Comparison of ENCODE assay signal across 22 cellular contexts in genomic region chr22:44919691-44920090, GRCh38.
DNase-seq lines count a peak whose midpoint lies in the region; ATAC-seq and TF ChIP-seq lines count a peak whose summit lies in the region.
"Had no signal": no experiment of that assay in that cellular context is flagged by ENCODE, and none has a peak within 500 bp of the region (broad histone marks: within the 10 kb centered on the region; RNA-seq: fewer than 3 reads in every experiment).

No MANE protein-coding gene starts in this region.

- H3K27me3 ChIP-seq in endodermal cell (ENCODE audit: control insufficient read depth, insufficient read depth, low read length, poor library complexity, severe bottlenecking) (no peaks in the 10 kb centered on the region), osteoblast (ENCODE audit: insufficient read depth, low read length) (no peaks in the 10 kb centered on the region)

- H3K4me1 Mint-ChIP-seq in activated naive CD8-positive, alpha-beta T cell treated with anti-CD3 and anti-CD28 coated beads, Interleukin-2, amount 10 ng/mL, durations not matched to agents 7 days and 5 days, result no peaks in the 10 kb centered on the region
- H3K4me1 Mint-ChIP-seq in activated naive CD8-positive, alpha-beta T cell treated with anti-CD3 and anti-CD28 coated beads for 36 hours, result no peaks in the 10 kb centered on the region
- H3K4me1 Mint-ChIP-seq in CD14-positive monocyte (no peaks in the 10 kb centered on the region), endodermal cell (no peaks in the 10 kb centered on the region)
- H3K4me1 Mint-ChIP-seq: B cell; CD8-positive, alpha-beta memory T cell had no signal

- H3K36me3 ChIP-seq in endodermal cell (ENCODE audit: control insufficient read depth, insufficient read depth, low read length) (peaks cover 23% of the 10 kb centered on the region), osteoblast (ENCODE audit: insufficient read depth, low read length) (no peaks in the 10 kb centered on the region)

- H3K27ac Mint-ChIP-seq in activated naive CD8-positive, alpha-beta T cell treated with anti-CD3 and anti-CD28 coated beads, Interleukin-2, amount 10 ng/mL, durations not matched to agents 7 days and 5 days, result no peak overlapping the region
- H3K27ac Mint-ChIP-seq in activated naive CD8-positive, alpha-beta T cell treated with anti-CD3 and anti-CD28 coated beads for 36 hours, result no peak overlapping the region
- H3K27ac Mint-ChIP-seq in CD14-positive monocyte (no peak overlapping the region), endodermal cell (no peak overlapping the region)
- H3K27ac Mint-ChIP-seq: B cell; CD8-positive, alpha-beta memory T cell had no signal

- no peak overlapping the region for H3K9ac ChIP-seq in endodermal cell (ENCODE audit: extremely low read depth, low read length, poor library complexity, severe bottlenecking)

- DNase-seq in activated naive CD8-positive, alpha-beta T cell treated with anti-CD3 and anti-CD28 coated beads, Interleukin-2, amount 10 ng/mL, durations not matched to agents 7 days and 5 days, result peak; percentile 15
- no peak for DNase-seq in activated naive CD8-positive, alpha-beta T cell treated with anti-CD3 and anti-CD28 coated beads for 36 hours
- peak; percentile 33 for DNase-seq in CD14-positive monocyte (ENCODE audit: low spot score)
- DNase-seq in endodermal cell, result peak; percentile 29
- DNase-seq in osteoblast (ENCODE audit: insufficient read length, low spot score, missing footprints), result peak; percentile 82
- no peak for DNase-seq in iPS-NIHi7 (ENCODE audit: extremely low spot score)
- DNase-seq: Calu3; CD8-positive, alpha-beta memory T cell; DMS79 treated with DMSO at 0.1 percent for 48 hours; GF-D8; KBM-7; NCI-H1694; NCI-H2029 treated with DMSO at 0.1 percent for 48 hours; NCI-H69; RPMI8226; SIG-M5 had no signal

- H3K4me3 ChIP-seq in endodermal cell (ENCODE audit: low read length) (no peak overlapping the region), osteoblast (ENCODE audit: insufficient read depth, low read length) (no peak overlapping the region)
- H3K4me3 ChIP-seq: SK-N-MC had no signal

- no peaks in the 10 kb centered on the region for H3K79me2 ChIP-seq in osteoblast (ENCODE audit: insufficient read depth, low read length)

- H3K27me3 Mint-ChIP-seq in activated naive CD8-positive, alpha-beta T cell treated with anti-CD3 and anti-CD28 coated beads, Interleukin-2, amount 10 ng/mL, durations not matched to agents 7 days and 5 days, result peaks cover 9% of the 10 kb centered on the region
- no peaks in the 10 kb centered on the region for H3K27me3 Mint-ChIP-seq in activated naive CD8-positive, alpha-beta T cell treated with anti-CD3 and anti-CD28 coated beads for 36 hours
- H3K27me3 Mint-ChIP-seq in CD14-positive monocyte (ENCODE audit: low read depth in 3 of 3) (peaks cover 1 to 7% (median 3%) of the 10 kb centered on the region in 3 donors), endodermal cell (ENCODE audit: insufficient read depth) (no peaks in the 10 kb centered on the region)

- H3K4me2 ChIP-seq in osteoblast (ENCODE audit: insufficient read depth, low read length), result no peak overlapping the region

- 91 to 93% methylated on average over 3 to 10 of the region's 10 CpGs for WGBS in endodermal cell (ENCODE audit: insufficient coverage in 1 of 2, insufficient read length in 1 of 2), 2 experiments

- H3K9me3 ChIP-seq in endodermal cell (ENCODE audit: control insufficient read depth, low read length) (peaks cover 6% of the 10 kb centered on the region), osteoblast (ENCODE audit: low read depth, low read length) (no peaks in the 10 kb centered on the region)

- no peaks in the 10 kb centered on the region for H3K4me1 ChIP-seq in endodermal cell (ENCODE audit: control insufficient read depth, insufficient read depth, low read length)
- H3K4me1 ChIP-seq in osteoblast (ENCODE audit: insufficient read depth, low read length), result no peaks in the 10 kb centered on the region

- POLR2A ChIA-PET in activated naive CD8-positive, alpha-beta T cell treated with anti-CD3 and anti-CD28 coated beads, Interleukin-2, amount 10 ng/mL, durations not matched to agents 7 days and 5 days (lab: Charles Lee), result no interaction called here

- H3K4me3 Mint-ChIP-seq in activated naive CD8-positive, alpha-beta T cell treated with anti-CD3 and anti-CD28 coated beads, Interleukin-2, amount 10 ng/mL, durations not matched to agents 7 days and 5 days, result no peak overlapping the region
- H3K4me3 Mint-ChIP-seq in activated naive CD8-positive, alpha-beta T cell treated with anti-CD3 and anti-CD28 coated beads for 36 hours, result no peak overlapping the region
- H3K4me3 Mint-ChIP-seq in CD14-positive monocyte (no peak overlapping the region), endodermal cell (no peak overlapping the region)
- H3K4me3 Mint-ChIP-seq: B cell; CD8-positive, alpha-beta memory T cell had no signal

- H4K20me1 ChIP-seq in osteoblast (ENCODE audit: insufficient read depth, low read length), result no peaks in the 10 kb centered on the region

- H2AFZ ChIP-seq in osteoblast (ENCODE audit: low read length), result no peak overlapping the region

- H3K36me3 Mint-ChIP-seq in activated naive CD8-positive, alpha-beta T cell treated with anti-CD3 and anti-CD28 coated beads, Interleukin-2, amount 10 ng/mL, durations not matched to agents 7 days and 5 days, result no peaks in the 10 kb centered on the region
- H3K36me3 Mint-ChIP-seq in activated naive CD8-positive, alpha-beta T cell treated with anti-CD3 and anti-CD28 coated beads for 36 hours, result no peaks in the 10 kb centered on the region
- H3K36me3 Mint-ChIP-seq in CD14-positive monocyte (no peaks in the 10 kb centered on the region), endodermal cell (ENCODE audit: low read depth) (peaks cover 32% of the 10 kb centered on the region)
- H3K36me3 Mint-ChIP-seq: CD8-positive, alpha-beta memory T cell had no signal

- no peak overlapping the region for H3K27ac ChIP-seq in endodermal cell (ENCODE audit: low read depth, low read length)
- H3K27ac ChIP-seq in osteoblast (ENCODE audit: low read depth, low read length), result no peak overlapping the region
- H3K27ac ChIP-seq: 22Rv1, C4-2B, SK-N-MC had no signal

- no peaks in the 10 kb centered on the region for H3K9me3 Mint-ChIP-seq in activated naive CD8-positive, alpha-beta T cell treated with anti-CD3 and anti-CD28 coated beads, Interleukin-2, amount 10 ng/mL, durations not matched to agents 7 days and 5 days
- H3K9me3 Mint-ChIP-seq in activated naive CD8-positive, alpha-beta T cell treated with anti-CD3 and anti-CD28 coated beads for 36 hours, result peaks cover 2% of the 10 kb centered on the region
- H3K9me3 Mint-ChIP-seq in CD14-positive monocyte (peaks cover 0 to 11% (median 3%) of the 10 kb centered on the region in 7 donors), endodermal cell (peaks cover 3% of the 10 kb centered on the region)

- TF ChIP-seq CTCF in CD14-positive monocyte (IDR thresholded peaks at IDR 0.05) (no peak), endodermal cell (conservative IDR thresholded peaks at IDR 0.05) (no peak), osteoblast (IDR thresholded peaks at IDR 0.05; ENCODE audit: extremely low read depth, low read depth, low read length) (no peak)

- no peak for ATAC-seq in activated naive CD8-positive, alpha-beta T cell treated with anti-CD3 and anti-CD28 coated beads, Interleukin-2, amount 10 ng/mL, durations not matched to agents 7 days and 5 days (ENCODE audit: low read depth)
- ATAC-seq in HG03196 (IDR thresholded peaks at IDR 0.05; ENCODE audit: unreplicated experiment) (no peak), GM18907 (IDR thresholded peaks at IDR 0.05; ENCODE audit: unreplicated experiment) (no peak)

- intact Hi-C loops in CD14-positive monocyte (cut with micrococcal nuclease), result no loop called here

Comparison
In these comparisons a context has a peak if more than half of its experiments do, and no peak if none do; other contexts are left out.
1. DNase-seq: peak in activated naive CD8-positive, alpha-beta T cell treated with anti-CD3 and anti-CD28 coated beads, Interleukin-2, amount 10 ng/mL, durations not matched to agents 7 days and 5 days (single experiment), CD14-positive monocyte (single experiment), endodermal cell (single experiment) and osteoblast (single experiment); none in activated naive CD8-positive, alpha-beta T cell treated with anti-CD3 and anti-CD28 coated beads for 36 hours (single experiment) and iPS-NIHi7 (single experiment).